In genomic region chr20:53599378-53599777, GRCh38 we compare ENCODE assay signal across 17 cellular contexts. TPM values are rescaled to one million over a fixed set of nuclear protein-coding genes. Genes with fewer than 3 reads are reported as not detected.
DNase-seq lines count a peak whose midpoint lies in the region; ATAC-seq and TF ChIP-seq lines count a peak whose summit lies in the region.
"Had no signal": no experiment of that assay in that cellular context is flagged by ENCODE, and none has a peak within 500 bp of the region (broad histone marks: within the 10 kb centered on the region; RNA-seq: fewer than 3 reads in every experiment).

No MANE protein-coding gene starts in this region.

- no peak overlapping the region for H3K27ac ChIP-seq in mammary epithelial cell (ENCODE audit: insufficient read depth, low read depth, low read length)
- H3K27ac ChIP-seq in neutrophil = peak overlapping the region; percentile 42
- H3K27ac ChIP-seq in dorsolateral prefrontal cortex = peak overlapping the region in 3 of 59 donors; percentile 3 to 39 (median 23)
- H3K27ac ChIP-seq: SJCRH30 had no signal

- H3K4me1 ChIP-seq in mammary epithelial cell (ENCODE audit: insufficient read depth, low read length) (peaks cover 23% of the 10 kb centered on the region), neutrophil (ENCODE audit: control insufficient read depth in 1 of 2, insufficient read depth in 1 of 2, low read depth in 1 of 2, low read length in 1 of 2) (peaks cover 24 to 30% of the 10 kb centered on the region in 2 experiments)
- H3K4me1 ChIP-seq: SJCRH30 had no signal

- BruUV-seq in mammary epithelial cell (replicated peaks; lab: Mats Ljungman, UMichigan) = no TSS peak

- no peaks in the 10 kb centered on the region for H3K36me3 ChIP-seq in mammary epithelial cell (ENCODE audit: insufficient read depth, low read length)
- no peaks in the 10 kb centered on the region for H3K36me3 ChIP-seq in neutrophil
- H3K36me3 ChIP-seq: HAP-1, SJCRH30, upper lobe of left lung had no signal

- peak overlapping the region; percentile 92 for H3K27ac Mint-ChIP-seq in T-helper 1 cell treated with Interleukin-12 subunit alpha and Interleukin-12 subunit beta and Interleukin-4 antibody, amounts not matched to agents 30 μg/mL and 1 μg/mL, for 36 hours

- no peak overlapping the region for H3K4me2 ChIP-seq in mammary epithelial cell (ENCODE audit: insufficient read depth, low read depth, low read length)

- H3K27me3 Mint-ChIP-seq in T-helper 1 cell treated with Interleukin-12 subunit alpha and Interleukin-12 subunit beta and Interleukin-4 antibody, amounts not matched to agents 30 μg/mL and 1 μg/mL, for 36 hours (ENCODE audit: low read depth) = no peaks in the 10 kb centered on the region

- H3K79me2 ChIP-seq in mammary epithelial cell (ENCODE audit: insufficient read depth, low read length) = no peaks in the 10 kb centered on the region

- CTCF ChIA-PET in mammary epithelial cell (lab: Charles Lee; ENCODE audit: low non-redundant PET) = no interaction called here

- H3K4me3 ChIP-seq in mammary epithelial cell (replicated peaks in 1 of 3; ENCODE audit: insufficient read depth in 1 of 3, low read depth in 2 of 3, low read length in 3 of 3) (no peak overlapping the region), neutrophil (ENCODE audit: low read depth in 1 of 2, low read length in 1 of 2) (no peak overlapping the region), dorsolateral prefrontal cortex (no peak overlapping the region)
- H3K4me3 ChIP-seq: HAP-1, SJCRH30, skin epidermis, upper lobe of left lung had no signal

- H3K9ac ChIP-seq in mammary epithelial cell (ENCODE audit: insufficient read depth, low read length) = no peak overlapping the region

- in situ Hi-C loops in mammary epithelial cell (cut with MboI; ENCODE audit: low sequenced_read_pairs in 2 of 2) = loop anchor here in 1 of 2 donors (25.0 kb wide), 1 partner anchor 588 kb away; no protein-coding TSS in a partner anchor

- peaks cover 22% of the 10 kb centered on the region for H3K36me3 Mint-ChIP-seq in T-helper 1 cell treated with Interleukin-12 subunit alpha and Interleukin-12 subunit beta and Interleukin-4 antibody, amounts not matched to agents 30 μg/mL and 1 μg/mL, for 36 hours (ENCODE audit: low read depth)

- ATAC-seq in GM21737 (IDR thresholded peaks at IDR 0.05; ENCODE audit: unreplicated experiment) = no peak

- no peaks in the 10 kb centered on the region for H3K27me3 ChIP-seq in mammary epithelial cell (ENCODE audit: insufficient read depth, low read length)
- no peaks in the 10 kb centered on the region for H3K27me3 ChIP-seq in neutrophil
- H3K27me3 ChIP-seq in dorsolateral prefrontal cortex = no peaks in the 10 kb centered on the region
- H3K27me3 ChIP-seq: SJCRH30, upper lobe of left lung had no signal

- WGBS in mammary epithelial cell (ENCODE audit: low coverage, missing lambda C conversion rate) = 31% methylated on average over 4 of the region's 4 CpGs

- DNase-seq in T-helper 1 cell (no peak), NCI-H446 treated with DMSO at 0.1 percent for 48 hours (lab: John Stamatoyannopoulos, UW) (peak; percentile 22), mammary epithelial cell (no peak), dorsolateral prefrontal cortex (no peak)
- DNase-seq in activated CD4-positive, CD25-positive, alpha-beta regulatory T cell (lab: John Stamatoyannopoulos, UW) = no peak
- DNase-seq: activated CD4-positive, alpha-beta T cell treated with anti-CD3 and anti-CD28 coated beads for 4 hours; dermis blood vessel endothelial cell; foreskin fibroblast; NCI-H1417 treated with DMSO at 0.1 percent for 48 hours; NCI-H69; upper lobe of left lung had no signal

- intact Hi-C loops in mammary epithelial cell (cut with micrococcal nuclease) = no loop called here
- intact Hi-C loops in dorsolateral prefrontal cortex (cut with DNase I) = loop anchor here (5.0 to 10.0 kb wide), 4 partner anchors 78 to 318 kb away; no protein-coding TSS in a partner anchor

- H3K9me3 Mint-ChIP-seq in T-helper 1 cell treated with Interleukin-12 subunit alpha and Interleukin-12 subunit beta and Interleukin-4 antibody, amounts not matched to agents 30 μg/mL and 1 μg/mL, for 36 hours = no peaks in the 10 kb centered on the region

- H3K9me3 ChIP-seq in mammary epithelial cell (replicated peaks; ENCODE audit: insufficient read depth, low read length) (no peaks in the 10 kb centered on the region), neutrophil (no peaks in the 10 kb centered on the region)
- H3K9me3 ChIP-seq: HAP-1, SJCRH30, upper lobe of left lung had no signal

- H3K4me1 Mint-ChIP-seq in T-helper 1 cell treated with Interleukin-12 subunit alpha and Interleukin-12 subunit beta and Interleukin-4 antibody, amounts not matched to agents 30 μg/mL and 1 μg/mL, for 36 hours (ENCODE audit: low read depth) = peaks cover 56% of the 10 kb centered on the region

- H3K4me3 Mint-ChIP-seq in T-helper 1 cell treated with Interleukin-12 subunit alpha and Interleukin-12 subunit beta and Interleukin-4 antibody, amounts not matched to agents 30 μg/mL and 1 μg/mL, for 36 hours = no peak overlapping the region

- peak overlapping the region; percentile 56 for H2AFZ ChIP-seq in mammary epithelial cell (ENCODE audit: low read depth, low read length)

- H4K20me1 ChIP-seq in mammary epithelial cell (ENCODE audit: insufficient read depth, low read length) = no peaks in the 10 kb centered on the region

- TF ChIP-seq CTCF in mammary epithelial cell (conservative IDR thresholded peaks at IDR 0.05 in 1 of 2, IDR thresholded peaks at IDR 0.05 in 1 of 2; ENCODE audit: extremely low read depth in 1 of 2, insufficient read depth in 1 of 2, low read depth in 1 of 2, low read length in 2 of 2) (no peak), neutrophil (IDR thresholded peaks at IDR 0.05) (no peak), dorsolateral prefrontal cortex (IDR thresholded peaks at IDR 0.05 in 54 of 56, conservative IDR thresholded peaks at IDR 0.05 in 2 of 56; ENCODE audit: low read depth in 1 of 56, partially characterized antibody in 56 of 56) (no peak)

- dilution Hi-C loops in mammary epithelial cell (cut with HindIII; ENCODE audit: low sequenced_read_pairs) = loop anchor here (25.0 kb wide), 1 partner anchor 163 kb away; no protein-coding TSS in a partner anchor

RNA-seq across cellular contexts. Expression of gene ZNF217, which starts 5.7 kb away (rescaled TPM):
- total RNA-seq in mammary epithelial cell (10 to 100 TPM; 30.8 to 39.8 TPM), dorsolateral prefrontal cortex (10 to 100 TPM in 20 of 120 experiments, 1 to 10 TPM in 100; 3.0 to 16.2 (median 7.4) TPM)
- polyA plus RNA-seq in mammary epithelial cell = 8.7 TPM
- 63.7 TPM for polyA minus RNA-seq in mammary epithelial cell
